37 cellular contexts compared by ENCODE assay signal in the genomic region with DNA sequence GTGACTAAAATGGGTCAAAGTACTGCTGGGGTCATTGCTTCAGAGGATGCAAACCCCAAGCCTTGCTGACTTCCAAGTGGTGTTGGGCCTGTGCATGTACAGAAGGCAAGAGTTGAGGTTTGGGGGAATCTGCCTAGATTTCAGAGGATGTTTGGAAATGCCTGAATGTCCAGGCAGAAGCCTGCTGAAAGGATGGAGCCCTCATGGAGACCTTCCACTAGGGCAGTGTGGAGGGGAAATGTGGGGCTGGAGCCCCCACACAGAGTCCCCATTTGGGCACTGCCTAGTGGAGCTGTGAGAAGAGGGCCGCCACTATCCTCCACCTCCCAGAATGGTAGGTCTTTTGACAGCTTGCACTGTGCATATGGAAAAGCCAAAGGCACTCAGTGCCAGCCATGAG.
DNase-seq lines count a peak whose midpoint lies in the region; ATAC-seq, FAIRE-seq and TF ChIP-seq lines count a peak whose summit lies in the region.
"Had no signal": no experiment of that assay in that cellular context is flagged by ENCODE, and none has a peak within 500 bp of the region (broad histone marks: within the 10 kb centered on the region; RNA-seq: fewer than 3 reads in every experiment).

No MANE protein-coding gene starts in this region.

- no peak for ATAC-seq in K562
- no peak for ATAC-seq in heart right ventricle
- no peak for ATAC-seq in esophagus mucosa
- ATAC-seq: A549; CD8-positive, alpha-beta T cell had no signal

- POLR2A ChIA-PET in HEK293 (lab: Yijun Ruan, JAX) (no interaction called here), K562 (lab: Yijun Ruan, JAX) (no interaction called here)
- POLR2A ChIA-PET in activated CD4-positive, alpha-beta T cell treated with anti-CD3 and anti-CD28 coated beads, Interleukin-2, amount 10 ng/mL, durations not matched to agents 7 days and 5 days (lab: Charles Lee), result no interaction called here

- no peaks in the 10 kb centered on the region for H4K20me1 ChIP-seq in K562 (replicated peaks; ENCODE audit: control insufficient read depth, insufficient read depth, low read length)
- H4K20me1 ChIP-seq: BLaER1; BLaER1 treated with 17β-estradiol and CSF1 and Interleukin-3, amounts not matched to agents 10 nM and 100 nM had no signal

- FAIRE-seq in K562 (lab: Jason Lieb, UNC), result no peak
- FAIRE-seq: A204.1, A549, D721Med had no signal

- TF ChIP-seq RAD21 in K562 (CRISPR knock-in tag; conservative IDR thresholded peaks at IDR 0.05 in 1 of 2, IDR thresholded peaks at IDR 0.05 in 1 of 2), result no peak

- H3K27me3 ChIP-seq in K562 (ENCODE audit: control insufficient read depth in 2 of 2, insufficient read depth in 2 of 2, low read length in 2 of 2) (no peaks in the 10 kb centered on the region), endodermal cell (ENCODE audit: control insufficient read depth, insufficient read depth, low read length, poor library complexity, severe bottlenecking) (no peaks in the 10 kb centered on the region), esophagus muscularis mucosa (no peaks in the 10 kb centered on the region), heart right ventricle (peaks cover 0 to 17% (median 0%) of the 10 kb centered on the region in 7 donors)
- H3K27me3 ChIP-seq: BE2C; BLaER1; BLaER1 treated with 17β-estradiol and CSF1 and Interleukin-3, amounts not matched to agents 10 nM and 100 nM had no signal

- no peak overlapping the region for H3K9ac ChIP-seq in K562 (ENCODE audit: insufficient read depth in 1 of 2, low read depth in 2 of 2, low read length in 2 of 2)
- H3K9ac ChIP-seq in endodermal cell (ENCODE audit: extremely low read depth, low read length, poor library complexity, severe bottlenecking), result no peak overlapping the region
- H3K9ac ChIP-seq: BLaER1; BLaER1 treated with 17β-estradiol and CSF1 and Interleukin-3, amounts not matched to agents 10 nM and 100 nM had no signal

- 0% methylated on average over 1 of the region's 1 CpG for WGBS in K562 (ENCODE audit: insufficient coverage, low coverage, missing lambda C conversion rate)
- WGBS in endodermal cell (ENCODE audit: insufficient coverage in 1 of 2, insufficient read length in 1 of 2), 2 experiments, result 71% methylated on average over 1 of the region's 1 CpG; no CpG with 5 or more reads in 1 of the 2 experiments
- 88% methylated on average over 1 of the region's 1 CpG for WGBS in esophagus muscularis mucosa
- WGBS in heart right ventricle, 2 donors, result 76 to 80% methylated on average over 1 of the region's 1 CpG

- H3K4me3 Mint-ChIP-seq in endodermal cell (no peak overlapping the region), endothelial cell (ENCODE audit: unreplicated experiment) (no peak overlapping the region)
- no peak overlapping the region for H3K4me3 Mint-ChIP-seq in activated CD4-positive, alpha-beta T cell treated with anti-CD3 and anti-CD28 coated beads, Interleukin-2, amount 10 ng/mL, durations not matched to agents 7 days and 5 days
- H3K4me3 Mint-ChIP-seq: B cell; CD14-positive monocyte; CD4-positive, alpha-beta memory T cell; CD4-positive, alpha-beta T cell; CD4-positive, CD25-positive, alpha-beta regulatory T cell; CD8-positive, alpha-beta memory T cell; CD8-positive, alpha-beta T cell had no signal

- peaks cover 14% of the 10 kb centered on the region for H3K4me1 Mint-ChIP-seq in endodermal cell
- H3K4me1 Mint-ChIP-seq in activated CD4-positive, alpha-beta T cell treated with anti-CD3 and anti-CD28 coated beads, Interleukin-2, amount 10 ng/mL, durations not matched to agents 7 days and 5 days, result no peaks in the 10 kb centered on the region
- no peaks in the 10 kb centered on the region for H3K4me1 Mint-ChIP-seq in endothelial cell (ENCODE audit: unreplicated experiment)
- H3K4me1 Mint-ChIP-seq: B cell; CD14-positive monocyte; CD4-positive, alpha-beta memory T cell; CD4-positive, CD25-positive, alpha-beta regulatory T cell; CD8-positive, alpha-beta memory T cell had no signal

- no peaks in the 10 kb centered on the region for H3K9me1 ChIP-seq in K562 (ENCODE audit: control insufficient read depth, insufficient read depth, low read length)

- no peak for TF ChIP-seq EP300 in K562 (IDR thresholded peaks at IDR 0.05; ENCODE audit: low read length)
- no peak for TF ChIP-seq EP300 in esophagus muscularis mucosa (IDR thresholded peaks at IDR 0.05)

- in situ Hi-C loops in K562 (cut with MboI), result no loop called here

- H3K4me1 ChIP-seq in HEK293 (ENCODE audit: control insufficient read depth, insufficient read depth, low read length) (no peaks in the 10 kb centered on the region), K562 (replicated peaks in 1 of 2; ENCODE audit: control insufficient read depth in 2 of 2, insufficient read depth in 2 of 2, low read length in 2 of 2) (no peaks in the 10 kb centered on the region), endodermal cell (ENCODE audit: control insufficient read depth, insufficient read depth, low read length) (no peaks in the 10 kb centered on the region), esophagus muscularis mucosa (no peaks in the 10 kb centered on the region), heart right ventricle (no peaks in the 10 kb centered on the region)
- H3K4me1 ChIP-seq: BE2C; BLaER1 treated with 17β-estradiol and CSF1 and Interleukin-3, amounts not matched to agents 10 nM and 100 nM; Caco-2 had no signal

- no peaks in the 10 kb centered on the region for H3K9me3 ChIP-seq in HEK293 (ENCODE audit: control insufficient read depth, insufficient read depth, low read depth, low read length)
- no peaks in the 10 kb centered on the region; the same call in 1 of the 2 replicates for H3K9me3 ChIP-seq in K562 (replicated peaks; ENCODE audit: control insufficient read depth, insufficient read depth, low read depth, low read length)
- H3K9me3 ChIP-seq in endodermal cell (ENCODE audit: control insufficient read depth, low read length), result peaks cover 42% of the 10 kb centered on the region
- H3K9me3 ChIP-seq in esophagus muscularis mucosa, result peaks cover 0 to 11% (median 5%) of the 10 kb centered on the region in 4 donors
- peaks cover 0 to 24% (median 0%) of the 10 kb centered on the region in 11 donors for H3K9me3 ChIP-seq in heart right ventricle
- H3K9me3 ChIP-seq: BE2C had no signal

- H3K27me3 Mint-ChIP-seq in endodermal cell (ENCODE audit: insufficient read depth) (no peaks in the 10 kb centered on the region), endothelial cell (ENCODE audit: unreplicated experiment) (peaks cover 4% of the 10 kb centered on the region)
- H3K27me3 Mint-ChIP-seq in activated CD4-positive, alpha-beta T cell treated with anti-CD3 and anti-CD28 coated beads, Interleukin-2, amount 10 ng/mL, durations not matched to agents 7 days and 5 days, result no peaks in the 10 kb centered on the region
- H3K27me3 Mint-ChIP-seq: B cell; CD4-positive, alpha-beta T cell had no signal

- peaks cover 23% of the 10 kb centered on the region for H3K36me3 Mint-ChIP-seq in endodermal cell (ENCODE audit: low read depth)
- H3K36me3 Mint-ChIP-seq in activated CD4-positive, alpha-beta T cell treated with anti-CD3 and anti-CD28 coated beads, Interleukin-2, amount 10 ng/mL, durations not matched to agents 7 days and 5 days (ENCODE audit: low read depth), result no peaks in the 10 kb centered on the region
- H3K36me3 Mint-ChIP-seq in endothelial cell (ENCODE audit: low read depth, unreplicated experiment), result peaks cover 24% of the 10 kb centered on the region
- H3K36me3 Mint-ChIP-seq: CD14-positive monocyte; CD4-positive, alpha-beta memory T cell; CD4-positive, CD25-positive, alpha-beta regulatory T cell; CD8-positive, alpha-beta memory T cell; CD8-positive, alpha-beta T cell had no signal

- H3K27ac ChIP-seq in HEK293 (ENCODE audit: extremely low read depth, low read depth, low read length) (no peak overlapping the region), K562 (ENCODE audit: extremely low read depth, low read depth, low read length) (no peak overlapping the region), endodermal cell (ENCODE audit: low read depth, low read length) (no peak overlapping the region), esophagus muscularis mucosa (replicated peaks in 1 of 4) (no peak overlapping the region), heart right ventricle (no peak overlapping the region)
- H3K27ac ChIP-seq: 22Rv1; A549; BLaER1; BLaER1 treated with 17β-estradiol and CSF1 and Interleukin-3, amounts not matched to agents 10 nM and 100 nM; C4-2B had no signal

- H3K4me2 ChIP-seq in K562 (ENCODE audit: insufficient read depth, low read length), result no peak overlapping the region
- H3K4me2 ChIP-seq: A549; BLaER1; BLaER1 treated with 17β-estradiol and CSF1 and Interleukin-3, amounts not matched to agents 10 nM and 100 nM had no signal

- H3K79me2 ChIP-seq in K562 (ENCODE audit: control insufficient read depth, insufficient read depth, low read length), result no peaks in the 10 kb centered on the region

- peaks cover 65% of the 10 kb centered on the region for H3K9me3 Mint-ChIP-seq in endodermal cell
- peaks cover 20% of the 10 kb centered on the region for H3K9me3 Mint-ChIP-seq in activated CD4-positive, alpha-beta T cell treated with anti-CD3 and anti-CD28 coated beads, Interleukin-2, amount 10 ng/mL, durations not matched to agents 7 days and 5 days
- peaks cover 10% of the 10 kb centered on the region for H3K9me3 Mint-ChIP-seq in endothelial cell (ENCODE audit: unreplicated experiment)

- DNase-seq in K562 (ENCODE audit: extremely low read depth in 1 of 4, low spot score in 3 of 4) (no peak), endodermal cell (no peak), esophagus muscularis mucosa (ENCODE audit: extremely low spot score) (peak; percentile 74), heart right ventricle (no peak), endothelial cell (ENCODE audit: low spot score) (no peak)
- no peak for DNase-seq in activated CD4-positive, alpha-beta T cell treated with anti-CD3 and anti-CD28 coated beads, Interleukin-2, amount 10 ng/mL, durations not matched to agents 7 days and 5 days
- DNase-seq: 8988T; ACHN; AML-193; BE2C; C1 segment of cervical spinal cord; Caco-2; Calu3; CD4-positive, alpha-beta memory T cell; CD4-positive, alpha-beta T cell; CD4-positive, CD25-positive, alpha-beta regulatory T cell; CD8-positive, alpha-beta memory T cell; CD8-positive, alpha-beta T cell; COR-L47; DMS 273 treated with DMSO at 0.1 percent for 48 hours; DMS153; DMS53; DMS79; DMS79 treated with DMSO at 0.1 percent for 48 hours; DND-41; EL had no signal

- intact Hi-C loops in K562 (cut with micrococcal nuclease), result no loop called here
- intact Hi-C loops in esophagus muscularis mucosa (cut with DNase I), result no loop called here
- intact Hi-C loops in heart right ventricle (cut with DNase I), result no loop called here

- TF ChIP-seq CTCF in HEK293 (tag by site-specific recombination; IDR thresholded peaks at IDR 0.05) (no peak), K562 (IDR thresholded peaks at IDR 0.05 in 2 of 3, conservative IDR thresholded peaks at IDR 0.05 in 1 of 3; ENCODE audit: insufficient read depth in 2 of 3, low read depth in 1 of 3, low read length in 3 of 3) (no peak), endodermal cell (conservative IDR thresholded peaks at IDR 0.05) (no peak), esophagus muscularis mucosa (IDR thresholded peaks at IDR 0.05) (no peak), heart right ventricle (IDR thresholded peaks at IDR 0.05) (no peak), endothelial cell (IDR thresholded peaks at IDR 0.05; ENCODE audit: unreplicated experiment) (no peak)

- no peaks in the 10 kb centered on the region for H3K36me3 ChIP-seq in HEK293 (ENCODE audit: control insufficient read depth in 2 of 2, insufficient read depth in 1 of 2, low read length in 2 of 2)
- H3K36me3 ChIP-seq in K562 (ENCODE audit: control insufficient read depth, insufficient read depth, low read length), result no peaks in the 10 kb centered on the region
- no peaks in the 10 kb centered on the region for H3K36me3 ChIP-seq in endodermal cell (ENCODE audit: control insufficient read depth, insufficient read depth, low read length)
- no peaks in the 10 kb centered on the region for H3K36me3 ChIP-seq in esophagus muscularis mucosa
- H3K36me3 ChIP-seq in heart right ventricle, result no peaks in the 10 kb centered on the region
- H3K36me3 ChIP-seq: BE2C; BLaER1; BLaER1 treated with 17β-estradiol and CSF1 and Interleukin-3, amounts not matched to agents 10 nM and 100 nM had no signal

- TF ChIP-seq POLR2A in K562 (conservative IDR thresholded peaks at IDR 0.05), result no peak
- TF ChIP-seq POLR2A in esophagus muscularis mucosa (IDR thresholded peaks at IDR 0.05; ENCODE audit: low read depth), result no peak

- CTCF ChIA-PET in HEK293 (lab: Yijun Ruan, JAX), result no interaction called here
- CTCF ChIA-PET in K562 (lab: Yijun Ruan, JAX; ENCODE audit: low intra/inter-chr PET ratio), result no interaction called here
- CTCF ChIA-PET in activated CD4-positive, alpha-beta T cell treated with anti-CD3 and anti-CD28 coated beads, Interleukin-2, amount 10 ng/mL, durations not matched to agents 7 days and 5 days (lab: Charles Lee), result no interaction called here

- no peak overlapping the region for H3K4me3 ChIP-seq in HEK293 (ENCODE audit: low read depth, low read length)
- no peak overlapping the region for H3K4me3 ChIP-seq in K562
- peak overlapping the region; percentile 40 for H3K4me3 ChIP-seq in endodermal cell (ENCODE audit: low read length)
- no peak overlapping the region for H3K4me3 ChIP-seq in esophagus muscularis mucosa
- H3K4me3 ChIP-seq in heart right ventricle, result no peak overlapping the region
- H3K4me3 ChIP-seq: A549, BLaER1 had no signal

- H2AFZ ChIP-seq in K562 (ENCODE audit: low read depth, low read length), result no peak overlapping the region

- H3K27ac Mint-ChIP-seq in endodermal cell, result no peak overlapping the region
- no peak overlapping the region for H3K27ac Mint-ChIP-seq in activated CD4-positive, alpha-beta T cell treated with anti-CD3 and anti-CD28 coated beads, Interleukin-2, amount 10 ng/mL, durations not matched to agents 7 days and 5 days
- no peak overlapping the region for H3K27ac Mint-ChIP-seq in endothelial cell (ENCODE audit: unreplicated experiment)
- H3K27ac Mint-ChIP-seq: B cell; CD14-positive monocyte; CD4-positive, alpha-beta memory T cell; CD4-positive, alpha-beta T cell; CD4-positive, CD25-positive, alpha-beta regulatory T cell; CD8-positive, alpha-beta T cell had no signal

- BruUV-seq in K562 (replicated peaks; lab: Mats Ljungman, UMichigan), result no TSS peak
